8 cellular contexts compared by ENCODE assay signal in the genomic region with DNA sequence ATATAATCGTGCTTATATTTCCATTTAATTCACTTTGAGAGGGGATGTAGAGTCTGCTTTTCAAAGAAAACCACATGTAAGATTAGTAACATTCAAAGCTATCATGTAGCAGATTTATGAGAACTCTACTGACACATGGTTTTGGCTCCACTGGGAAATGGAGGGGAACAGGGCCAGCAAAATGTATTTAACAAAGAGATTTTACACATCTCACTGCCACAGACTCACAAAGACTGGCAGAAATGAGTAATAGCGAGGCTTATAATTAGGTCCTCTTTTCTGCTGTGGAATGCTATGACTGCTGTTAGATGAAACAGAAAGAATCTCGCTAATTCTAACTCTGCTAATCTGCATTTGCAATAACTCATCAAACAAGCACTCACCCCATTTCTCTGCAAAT. TPM values are rescaled to one million over a fixed set of nuclear protein-coding genes. Genes with fewer than 3 reads are reported as not detected.
DNase-seq lines count a peak whose midpoint lies in the region; ATAC-seq and TF ChIP-seq lines count a peak whose summit lies in the region.

No MANE protein-coding gene starts in this region.

- peak overlapping the region; percentile 27 to 90 (median 85) for H3K27ac Mint-ChIP-seq in brain
- H3K27ac Mint-ChIP-seq in T-helper 2 cell treated with Interferon-gamma antibody and Interleukin-4, amounts not matched to agents 5 μg/mL and 100 μg/mL, for 36 hours, result no peak overlapping the region
- H3K27ac Mint-ChIP-seq in CD4-positive, alpha-beta memory T cell, result peak overlapping the region in 1 of 7 donors; percentile 29

- peak; percentile 37 for ATAC-seq in HG02973 (IDR thresholded peaks at IDR 0.05; ENCODE audit: unreplicated experiment)

- H3K4me1 ChIP-seq in right atrium auricular region (peaks cover 0 to 40% of the 10 kb centered on the region in 2 donors), left ventricle myocardium inferior (peaks cover 39% of the 10 kb centered on the region), tibial nerve (peaks cover 0 to 58% (median 15%) of the 10 kb centered on the region in 4 donors)
- H3K4me1 ChIP-seq in CD4-positive, alpha-beta memory T cell (ENCODE audit: insufficient read depth, low read length), result peaks cover 26% of the 10 kb centered on the region

- H3K27me3 ChIP-seq in right atrium auricular region (no peaks in the 10 kb centered on the region), left ventricle myocardium inferior (ENCODE audit: low read depth) (no peaks in the 10 kb centered on the region), tibial nerve (no peaks in the 10 kb centered on the region)
- H3K27me3 ChIP-seq in CD4-positive, alpha-beta memory T cell (ENCODE audit: insufficient read depth, low read length), result no peaks in the 10 kb centered on the region

- H3K36me3 ChIP-seq in right atrium auricular region (peaks cover 6% of the 10 kb centered on the region), left ventricle myocardium inferior (peaks cover 7% of the 10 kb centered on the region), tibial nerve (peaks cover 0 to 39% (median 0%) of the 10 kb centered on the region in 3 donors)
- H3K36me3 ChIP-seq in CD4-positive, alpha-beta memory T cell (ENCODE audit: insufficient read depth, low read length), result peaks cover 11% of the 10 kb centered on the region

- POLR2A ChIA-PET in CD4-positive, alpha-beta memory T cell (lab: Charles Lee; ENCODE audit: partially characterized antibody), result no interaction called here

- no peak for TF ChIP-seq POLR2A in tibial nerve (IDR thresholded peaks at IDR 0.05)

- peaks cover 3 to 7% (median 3%) of the 10 kb centered on the region in 5 experiments for H3K9me3 Mint-ChIP-seq in brain
- H3K9me3 Mint-ChIP-seq in T-helper 2 cell treated with Interferon-gamma antibody and Interleukin-4, amounts not matched to agents 5 μg/mL and 100 μg/mL, for 36 hours, result no peaks in the 10 kb centered on the region
- no peaks in the 10 kb centered on the region for H3K9me3 Mint-ChIP-seq in CD4-positive, alpha-beta memory T cell

- H3K27me3 Mint-ChIP-seq in brain, result no peaks in the 10 kb centered on the region
- H3K27me3 Mint-ChIP-seq in T-helper 2 cell treated with Interferon-gamma antibody and Interleukin-4, amounts not matched to agents 5 μg/mL and 100 μg/mL, for 36 hours (ENCODE audit: low read depth), result no peaks in the 10 kb centered on the region
- H3K27me3 Mint-ChIP-seq in CD4-positive, alpha-beta memory T cell, result no peaks in the 10 kb centered on the region

- H3K36me3 Mint-ChIP-seq in brain, result peaks cover 31% of the 10 kb centered on the region
- H3K36me3 Mint-ChIP-seq in T-helper 2 cell treated with Interferon-gamma antibody and Interleukin-4, amounts not matched to agents 5 μg/mL and 100 μg/mL, for 36 hours (ENCODE audit: low read depth), result peaks cover 35% of the 10 kb centered on the region
- H3K36me3 Mint-ChIP-seq in CD4-positive, alpha-beta memory T cell, result peaks cover 26 to 36% of the 10 kb centered on the region in 2 donors

- TF ChIP-seq CTCF in right atrium auricular region (IDR thresholded peaks at IDR 0.05) (no peak), left ventricle myocardium inferior (IDR thresholded peaks at IDR 0.05; ENCODE audit: borderline replicate concordance) (no peak), brain (conservative IDR thresholded peaks at IDR 0.05) (no peak), tibial nerve (IDR thresholded peaks at IDR 0.05) (no peak)

- intact Hi-C loops in left ventricle myocardium inferior (cut with micrococcal nuclease), result no loop called here
- intact Hi-C loops in CD4-positive, alpha-beta memory T cell (cut with micrococcal nuclease), result no loop called here

- peak overlapping the region in 3 of 5 experiments; percentile 67 to 72 (median 69) for H3K4me3 Mint-ChIP-seq in brain
- H3K4me3 Mint-ChIP-seq in T-helper 2 cell treated with Interferon-gamma antibody and Interleukin-4, amounts not matched to agents 5 μg/mL and 100 μg/mL, for 36 hours, result no peak overlapping the region
- H3K4me3 Mint-ChIP-seq in CD4-positive, alpha-beta memory T cell, result peak overlapping the region in 1 of 8 donors; percentile 20

- H3K27ac ChIP-seq in right atrium auricular region, result peak overlapping the region; percentile 59 to 65
- H3K27ac ChIP-seq in left ventricle myocardium inferior (replicated peaks), result no peak overlapping the region
- H3K27ac ChIP-seq in tibial nerve, result peak overlapping the region in 3 of 4 donors; percentile 6 to 98 (median 62)
- H3K27ac ChIP-seq in CD4-positive, alpha-beta memory T cell (ENCODE audit: low read depth, low read length), result no peak overlapping the region

- peaks cover 51% of the 10 kb centered on the region for H3K4me1 Mint-ChIP-seq in brain
- H3K4me1 Mint-ChIP-seq in T-helper 2 cell treated with Interferon-gamma antibody and Interleukin-4, amounts not matched to agents 5 μg/mL and 100 μg/mL, for 36 hours (ENCODE audit: low read depth), result peaks cover 24% of the 10 kb centered on the region
- H3K4me1 Mint-ChIP-seq in CD4-positive, alpha-beta memory T cell, result peaks cover 35 to 74% (median 57%) of the 10 kb centered on the region in 4 donors

- 25 to 37% methylated on average over 3 of the region's 3 CpGs for WGBS in tibial nerve, 2 donors

- DNase-seq in right atrium auricular region (ENCODE audit: low spot score) (no peak), left ventricle myocardium inferior (no peak), tibial nerve (ENCODE audit: low spot score in 2 of 2) (no peak), GDM1 (lab: John Stamatoyannopoulos, UW) (no peak)
- no peak for DNase-seq in T-helper 2 cell treated with Interferon-gamma antibody and Interleukin-4, amounts not matched to agents 5 μg/mL and 100 μg/mL, for 36 hours (ENCODE audit: low spot score)
- DNase-seq in CD4-positive, alpha-beta memory T cell, result no peak

- H3K9me3 ChIP-seq in right atrium auricular region (no peaks in the 10 kb centered on the region), left ventricle myocardium inferior (replicated peaks) (no peaks in the 10 kb centered on the region), tibial nerve (no peaks in the 10 kb centered on the region)
- H3K9me3 ChIP-seq in CD4-positive, alpha-beta memory T cell (ENCODE audit: control insufficient read depth in 1 of 2, low read length in 2 of 2), result no peaks in the 10 kb centered on the region

- no peak overlapping the region for H3K4me3 ChIP-seq in right atrium auricular region
- H3K4me3 ChIP-seq in left ventricle myocardium inferior, result no peak overlapping the region
- H3K4me3 ChIP-seq in tibial nerve, result no peak overlapping the region
- no peak overlapping the region for H3K4me3 ChIP-seq in CD4-positive, alpha-beta memory T cell (ENCODE audit: low read length in 2 of 2)

- TF ChIP-seq EP300 in tibial nerve (IDR thresholded peaks at IDR 0.05), result no peak

- CTCF ChIA-PET in CD4-positive, alpha-beta memory T cell (lab: Charles Lee; ENCODE audit: partially characterized antibody), result no interaction called here

RNA-seq across cellular contexts. Expression of gene DAP, which starts 4.5 kb away (rescaled TPM):
- total RNA-seq in right atrium auricular region (10 to 100 TPM; 34.6 to 65.8 TPM), left ventricle myocardium inferior (22.9 TPM), tibial nerve (10 to 100 TPM; 43.0 to 77.7 (median 50.0) TPM)
- polyA plus RNA-seq in brain (ENCODE audit: insufficient read depth, low read depth, low replicate concordance), result 155 TPM
- total RNA-seq in CD4-positive, alpha-beta memory T cell, result 10 to 100 TPM; 39.0 to 39.5 TPM
- polyA plus RNA-seq in CD4-positive, alpha-beta memory T cell, result 10 to 100 TPM; 39.4 to 88.1 TPM

Comparison
In these comparisons a context has a peak if more than half of its experiments do, and no peak if none do; other contexts are left out.
1. H3K27ac ChIP-seq: peak in right atrium auricular region (2 of 2) and tibial nerve (3 of 4); none in left ventricle myocardium inferior (single experiment) and CD4-positive, alpha-beta memory T cell (single experiment).